In genomic region chr2:175236930-175237329, GRCh38 we compare ENCODE assay signal across 30 cellular contexts.
"Had no signal": no experiment of that assay in that cellular context is flagged by ENCODE, and none has a peak within 500 bp of the region (broad histone marks: within the 10 kb centered on the region; RNA-seq: fewer than 3 reads in every experiment).

No MANE protein-coding gene starts in this region.

- H3K27me3 ChIP-seq: ascending aorta had no signal

- H3K36me3 ChIP-seq: ascending aorta, WERI-Rb-1 had no signal

- H3K4me3 ChIP-seq: ascending aorta had no signal

- H3K27ac ChIP-seq: ascending aorta, WERI-Rb-1 had no signal

- DNase-seq: activated CD4-positive, alpha-beta memory T cell treated with anti-CD3 and anti-CD28 coated beads, Interleukin-2, amount 10 ng/mL, durations not matched to agents 7 days and 5 days; activated CD4-positive, alpha-beta T cell treated with anti-CD3 and anti-CD28 coated beads for 1 hour; activated CD4-positive, alpha-beta T cell treated with anti-CD3 and anti-CD28 coated beads for 36 hours; activated CD4-positive, alpha-beta T cell treated with anti-CD3 and anti-CD28 coated beads for 48 hours; activated CD4-positive, alpha-beta T cell treated with anti-CD3 and anti-CD28 coated beads, Interleukin-2, amount 10 ng/mL, durations not matched to agents 7 days and 5 days; activated CD4-positive, alpha-beta T cell treated with anti-CD3 and anti-CD28 coated beads, Interleukin-2, amount 50 U/mL, for 48 hours; activated CD4-positive, CD25-positive, alpha-beta regulatory T cell; activated CD8-positive, alpha-beta memory T cell treated with anti-CD3 and anti-CD28 coated beads for 24 hours; activated CD8-positive, alpha-beta memory T cell treated with anti-CD3 and anti-CD28 coated beads, Interleukin-2, amount 10 ng/mL, durations not matched to agents 7 days and 5 days; activated CD8-positive, alpha-beta memory T cell treated with anti-CD3 and anti-CD28 coated beads, Interleukin-2, amount 50 U/mL, for 48 hours; activated CD8-positive, alpha-beta T cell treated with anti-CD3 and anti-CD28 coated beads, Interleukin-2, amount 10 ng/mL, durations not matched to agents 7 days and 5 days; activated effector memory CD4-positive, alpha-beta T cell treated with Interleukin-2 at 50 U/mL for 16 hours; activated gamma-delta T cell; activated naive CD4-positive, alpha-beta T cell treated with anti-CD3 and anti-CD28 coated beads, Interleukin-2, amount 10 ng/mL, durations not matched to agents 7 days and 5 days; activated naive CD4-positive, alpha-beta T cell treated with Interleukin-2 at 50 U/mL for 16 hours; activated naive CD8-positive, alpha-beta T cell treated with anti-CD3 and anti-CD28 coated beads, Interleukin-2, amount 10 ng/mL, durations not matched to agents 7 days and 5 days; activated naive CD8-positive, alpha-beta T cell treated with anti-CD3 and anti-CD28 coated beads, Interleukin-2, amount 50 U/mL, for 24 hours; activated T-cell treated with anti-CD3 and anti-CD28 coated beads, Interleukin-2, amount 50 U/mL, for 24 hours; activated T-cell treated with anti-CD3 and anti-CD28 coated beads, Interleukin-2, amount 50 U/mL, for 48 hours; amygdala; anterior cingulate cortex; central memory CD4-positive, alpha-beta T cell; T-helper 1 cell; T-helper 2 cell; T-helper 9 cell; WERI-Rb-1 had no signal

- H3K9me3 ChIP-seq: ascending aorta had no signal

- ATAC-seq: activated CD4-positive, alpha-beta T cell treated with anti-CD3 and anti-CD28 coated beads for 36 hours; activated CD4-positive, CD25-positive, alpha-beta regulatory T cell treated with anti-CD3 and anti-CD28 coated beads, Interleukin-2, amount 50 U/mL, for 24 hours; activated CD8-positive, alpha-beta memory T cell treated with anti-CD3 and anti-CD28 coated beads, Interleukin-2, amount 10 ng/mL, durations not matched to agents 7 days and 5 days; activated CD8-positive, alpha-beta T cell treated with anti-CD3 and anti-CD28 coated beads, Interleukin-2, amount 10 ng/mL, durations not matched to agents 7 days and 5 days; activated naive CD8-positive, alpha-beta T cell treated with anti-CD3 and anti-CD28 coated beads, Interleukin-2, amount 50 U/mL, for 24 hours; WTC11 had no signal

- H3K4me1 ChIP-seq: ascending aorta had no signal

- FAIRE-seq: TTC549 had no signal
